Comparison of ENCODE assay signal across 12 cellular contexts in the genomic region with DNA sequence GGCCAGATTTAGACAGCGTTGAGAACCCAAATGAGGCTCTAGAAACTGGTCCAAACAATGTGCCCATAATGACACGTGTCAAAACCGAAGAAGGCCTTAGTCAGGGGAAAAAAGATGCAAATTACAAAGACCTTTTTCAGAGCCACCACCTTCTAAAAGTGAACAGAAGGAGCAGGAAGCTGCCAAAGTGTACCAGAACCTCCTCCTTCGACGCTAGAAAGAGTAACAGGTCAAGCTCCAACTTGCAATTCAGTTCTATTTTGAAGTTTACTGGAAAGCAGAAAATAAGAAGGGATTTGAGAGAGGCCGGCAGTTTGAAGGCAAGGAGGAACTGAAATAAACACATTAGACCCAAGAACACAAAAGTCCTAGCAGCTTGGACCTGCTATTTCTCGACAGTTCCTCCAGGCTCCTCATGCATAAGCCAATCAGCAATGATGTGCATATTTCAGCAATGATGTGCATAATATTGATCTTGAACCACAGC.
DNase-seq lines count a peak whose midpoint lies in the region; ATAC-seq and TF ChIP-seq lines count a peak whose summit lies in the region.
"Had no signal": no experiment of that assay in that cellular context is flagged by ENCODE, and none has a peak within 500 bp of the region (broad histone marks: within the 10 kb centered on the region; RNA-seq: fewer than 3 reads in every experiment).

No MANE protein-coding gene starts in this region.

- no peak overlapping the region for H3K4me3 ChIP-seq in neural progenitor cell

- H3K27me3 Mint-ChIP-seq in neural progenitor cell (ENCODE audit: insufficient read depth, low read depth) = peaks cover 5% of the 10 kb centered on the region
- no peaks in the 10 kb centered on the region for H3K27me3 Mint-ChIP-seq in mesothelial cell of epicardium (ENCODE audit: low read depth)
- no peaks in the 10 kb centered on the region for H3K27me3 Mint-ChIP-seq in activated CD4-positive, alpha-beta T cell treated with anti-CD3 and anti-CD28 coated beads, Interleukin-2, amount 10 ng/mL, durations not matched to agents 24 days and 14 days

- no peak overlapping the region for H3K4me3 Mint-ChIP-seq in neural progenitor cell
- no peak overlapping the region for H3K4me3 Mint-ChIP-seq in mesothelial cell of epicardium
- no peak overlapping the region for H3K4me3 Mint-ChIP-seq in activated CD4-positive, alpha-beta T cell treated with anti-CD3 and anti-CD28 coated beads, Interleukin-2, amount 10 ng/mL, durations not matched to agents 24 days and 14 days

- in situ Hi-C loops in GM13976 (cut with MboI; ENCODE audit: low sequenced_read_pairs, unreplicated experiment) = no loop called here

- H4K20me1 ChIP-seq in neural progenitor cell (ENCODE audit: low read depth) = no peaks in the 10 kb centered on the region

- ATAC-seq in GM21390 (IDR thresholded peaks at IDR 0.05; ENCODE audit: unreplicated experiment) (peak; percentile 77), HG03442 (IDR thresholded peaks at IDR 0.05; ENCODE audit: unreplicated experiment) (peak; percentile 52)
- ATAC-seq: right cardiac atrium had no signal

- no peaks in the 10 kb centered on the region for H3K79me2 ChIP-seq in neural progenitor cell (ENCODE audit: low read depth)

- H3K4me1 Mint-ChIP-seq in neural progenitor cell = peaks cover 53% of the 10 kb centered on the region
- peaks cover 4% of the 10 kb centered on the region for H3K4me1 Mint-ChIP-seq in mesothelial cell of epicardium
- peaks cover 19% of the 10 kb centered on the region for H3K4me1 Mint-ChIP-seq in activated CD4-positive, alpha-beta T cell treated with anti-CD3 and anti-CD28 coated beads, Interleukin-2, amount 10 ng/mL, durations not matched to agents 24 days and 14 days

- peak; percentile 58 for DNase-seq in GM13976 (ENCODE audit: low spot score)
- peak; percentile 41 for DNase-seq in globus pallidus (ENCODE audit: low spot score)
- DNase-seq in neural progenitor cell (ENCODE audit: low spot score) = no peak
- DNase-seq in NCI-H345 (lab: John Stamatoyannopoulos, UW) = no peak
- DNase-seq in mesothelial cell of epicardium (ENCODE audit: low spot score in 2 of 2, unreplicated experiment in 2 of 2) = no peak
- no peak for DNase-seq in activated CD4-positive, alpha-beta T cell treated with anti-CD3 and anti-CD28 coated beads, Interleukin-2, amount 10 ng/mL, durations not matched to agents 24 days and 14 days
- DNase-seq: KG1, midbrain, right cardiac atrium, SW 1271 had no signal

- peaks cover 33% of the 10 kb centered on the region for H3K4me1 ChIP-seq in neural progenitor cell

- no peak overlapping the region for H3K27ac ChIP-seq in neural progenitor cell

- H3K9me3 Mint-ChIP-seq in neural progenitor cell = peaks cover 5% of the 10 kb centered on the region
- peaks cover 10% of the 10 kb centered on the region for H3K9me3 Mint-ChIP-seq in mesothelial cell of epicardium
- peaks cover 4% of the 10 kb centered on the region for H3K9me3 Mint-ChIP-seq in activated CD4-positive, alpha-beta T cell treated with anti-CD3 and anti-CD28 coated beads, Interleukin-2, amount 10 ng/mL, durations not matched to agents 24 days and 14 days

- peaks cover 4% of the 10 kb centered on the region for H3K36me3 Mint-ChIP-seq in neural progenitor cell
- peaks cover 2% of the 10 kb centered on the region for H3K36me3 Mint-ChIP-seq in mesothelial cell of epicardium
- peaks cover 21% of the 10 kb centered on the region for H3K36me3 Mint-ChIP-seq in activated CD4-positive, alpha-beta T cell treated with anti-CD3 and anti-CD28 coated beads, Interleukin-2, amount 10 ng/mL, durations not matched to agents 24 days and 14 days (ENCODE audit: low read depth)

- no peak overlapping the region for H2AFZ ChIP-seq in neural progenitor cell (replicated peaks)

- no peaks in the 10 kb centered on the region for H3K36me3 ChIP-seq in neural progenitor cell

- no peak for TF ChIP-seq CTCF in GM13976 (IDR thresholded peaks at IDR 0.05; ENCODE audit: borderline replicate concordance, control extremely low read depth, extremely low read depth, insufficient read depth, missing control alignments)
- no peak for TF ChIP-seq CTCF in neural progenitor cell (IDR thresholded peaks at IDR 0.05)
- no peak for TF ChIP-seq CTCF in mesothelial cell of epicardium (IDR thresholded peaks at IDR 0.05; ENCODE audit: unreplicated experiment)

- H3K27ac Mint-ChIP-seq in neural progenitor cell (no peak overlapping the region), mesothelial cell of epicardium (no peak overlapping the region)
- no peak overlapping the region for H3K27ac Mint-ChIP-seq in activated CD4-positive, alpha-beta T cell treated with anti-CD3 and anti-CD28 coated beads, Interleukin-2, amount 10 ng/mL, durations not matched to agents 24 days and 14 days

- no peak overlapping the region for H3K4me2 ChIP-seq in neural progenitor cell

- intact Hi-C loops in activated CD4-positive, alpha-beta T cell treated with anti-CD3 and anti-CD28 coated beads, Interleukin-2, amount 10 ng/mL, durations not matched to agents 24 days and 14 days (cut with micrococcal nuclease) = no loop called here

- H3K27me3 ChIP-seq in neural progenitor cell = no peaks in the 10 kb centered on the region

- no peak overlapping the region for H3K9ac ChIP-seq in neural progenitor cell

- no peaks in the 10 kb centered on the region for H3K9me3 ChIP-seq in neural progenitor cell (ENCODE audit: low read depth)

- H3F3A ChIP-seq in neural progenitor cell (ENCODE audit: low read depth) = peaks cover 16% of the 10 kb centered on the region

Comparison
In these comparisons a context has a peak if more than half of its experiments do, and no peak if none do; other contexts are left out.
1. DNase-seq: peak in GM13976 (single experiment) and globus pallidus (single experiment); none in neural progenitor cell (single experiment), NCI-H345 (single experiment), mesothelial cell of epicardium (0 of 2) and activated CD4-positive, alpha-beta T cell treated with anti-CD3 and anti-CD28 coated beads, Interleukin-2, amount 10 ng/mL, durations not matched to agents 24 days and 14 days (single experiment).